19 cellular contexts compared by ENCODE assay signal in genomic region chr9:124594673-124595072, GRCh38.
A peak's percentile ranks its signal among the peaks of the same experiment; 100 is the strongest.
DNase-seq lines count a peak whose midpoint lies in the region; ATAC-seq and TF ChIP-seq lines count a peak whose summit lies in the region.
"Had no signal": no experiment of that assay in that cellular context is flagged by ENCODE, and none has a peak within 500 bp of the region (broad histone marks: within the 10 kb centered on the region; RNA-seq: fewer than 3 reads in every experiment).

No MANE protein-coding gene starts in this region.

- no peak overlapping the region for H2BK12ac ChIP-seq in trophoblast cell (ENCODE audit: low read length)

- H2BK120ac ChIP-seq in trophoblast cell (ENCODE audit: insufficient read depth, low read length, poor library complexity): peak overlapping the region; percentile 53

- no peak overlapping the region for H2AFZ ChIP-seq in trophoblast cell (ENCODE audit: insufficient read depth, low read length, poor library complexity)
- H2AFZ ChIP-seq: parathyroid adenoma had no signal

- no peak overlapping the region for H4K12ac ChIP-seq in trophoblast cell (ENCODE audit: low read depth, low read length)

- peak overlapping the region; percentile 30 for H3K4me2 ChIP-seq in trophoblast cell (ENCODE audit: low read length)
- H3K4me2 ChIP-seq: BLaER1 had no signal

- H3K18ac ChIP-seq in trophoblast cell (ENCODE audit: low read length): no peak overlapping the region

- H4K91ac ChIP-seq in trophoblast cell (ENCODE audit: low read depth, low read length): peak overlapping the region; percentile 70

- ATAC-seq in GM21717 (IDR thresholded peaks at IDR 0.05; ENCODE audit: unreplicated experiment) (no peak), gastrocnemius medialis (no peak)

- H3K27ac ChIP-seq in HUES48 (ENCODE audit: low read depth, low read length): peak overlapping the region; percentile 98
- H3K27ac ChIP-seq in iPS-18a (ENCODE audit: low read length): peak overlapping the region; percentile 95
- peak overlapping the region; percentile 74 for H3K27ac ChIP-seq in trophoblast cell (ENCODE audit: low read depth, low read length)
- no peak overlapping the region for H3K27ac ChIP-seq in gastrocnemius medialis
- H3K27ac ChIP-seq: BLaER1, brain microvascular endothelial cell, esophagus muscularis mucosa, heart right ventricle, parathyroid adenoma, skin epidermis had no signal

- peaks cover 9% of the 10 kb centered on the region for H3K79me1 ChIP-seq in trophoblast cell (ENCODE audit: low read length)

- H3K79me2 ChIP-seq in trophoblast cell (ENCODE audit: control insufficient read depth, insufficient read depth, low read length, poor library complexity): peaks cover 5% of the 10 kb centered on the region
- H3K79me2 ChIP-seq: parathyroid adenoma had no signal

- TF ChIP-seq CTCF in gastrocnemius medialis (IDR thresholded peaks at IDR 0.05 in 4 of 5, conservative IDR thresholded peaks at IDR 0.05 in 1 of 5): no peak

- no peaks in the 10 kb centered on the region for H3K9me3 ChIP-seq in HUES48 (ENCODE audit: control insufficient read depth, insufficient read depth, low read length)
- H3K9me3 ChIP-seq in adipocyte (ENCODE audit: control insufficient read depth, low read length): no peaks in the 10 kb centered on the region
- no peaks in the 10 kb centered on the region for H3K9me3 ChIP-seq in iPS-18a (ENCODE audit: control insufficient read depth, low read depth, low read length)
- peaks cover 1% of the 10 kb centered on the region for H3K9me3 ChIP-seq in trophoblast cell (ENCODE audit: insufficient read depth, low read depth, low read length)
- H3K9me3 ChIP-seq in gastrocnemius medialis: no peaks in the 10 kb centered on the region
- H3K9me3 ChIP-seq: BLaER1, esophagus muscularis mucosa, heart right ventricle, thyroid gland had no signal

- H2BK5ac ChIP-seq in trophoblast cell (ENCODE audit: low read depth, low read length, poor library complexity): peak overlapping the region; percentile 69

- no peaks in the 10 kb centered on the region for H3K36me3 ChIP-seq in HUES48 (ENCODE audit: control insufficient read depth, insufficient read depth, low read length)
- H3K36me3 ChIP-seq in adipocyte (ENCODE audit: control insufficient read depth, insufficient read depth, low read length, severe bottlenecking): no peaks in the 10 kb centered on the region
- no peaks in the 10 kb centered on the region for H3K36me3 ChIP-seq in iPS-18a (ENCODE audit: control insufficient read depth, low read depth, low read length)
- H3K36me3 ChIP-seq in trophoblast cell (ENCODE audit: control insufficient read depth in 1 of 2, insufficient read depth in 2 of 2, low read length in 2 of 2): no peaks in the 10 kb centered on the region
- H3K36me3 ChIP-seq in gastrocnemius medialis: no peaks in the 10 kb centered on the region
- H3K36me3 ChIP-seq: BLaER1, brain microvascular endothelial cell, esophagus muscularis mucosa, heart right ventricle, thyroid gland had no signal

- H3K23ac ChIP-seq in trophoblast cell (ENCODE audit: low read length): no peak overlapping the region

- no CpG with 5 or more reads among the region's 3 CpGs for WGBS in trophoblast cell (ENCODE audit: extremely low coverage, insufficient coverage, insufficient read length)

- H3K9ac ChIP-seq in HUES48 (ENCODE audit: low read depth, low read length) (peak overlapping the region; percentile 63), adipocyte (ENCODE audit: low read length) (peak overlapping the region; percentile 58), iPS-18a (ENCODE audit: low read length) (peak overlapping the region; percentile 70), trophoblast cell (ENCODE audit: low read length) (no peak overlapping the region)
- H3K9ac ChIP-seq: BLaER1, parathyroid adenoma had no signal

- H3K14ac ChIP-seq in trophoblast cell (ENCODE audit: low read length): no peak overlapping the region

- no peak for DNase-seq in adipocyte (ENCODE audit: low read depth)
- no peak for DNase-seq in trophoblast cell
- no peak for DNase-seq in NCI-H1417 (lab: John Stamatoyannopoulos, UW)
- no peak for DNase-seq in AG20443 (ENCODE audit: low spot score)
- DNase-seq in gastrocnemius medialis: no peak
- DNase-seq: activated CD4-positive, alpha-beta T cell treated with anti-CD3 and anti-CD28 coated beads, Interleukin-2, amount 50 U/mL, for 1 hour; activated naive CD4-positive, alpha-beta T cell treated with anti-CD3 and anti-CD28 coated beads, Interleukin-2, amount 10 ng/mL, durations not matched to agents 7 days and 5 days; brain microvascular endothelial cell; heart right ventricle; kidney glomerular epithelial cell; OCI-M1 had no signal

- peak overlapping the region; percentile 13 for H4K8ac ChIP-seq in trophoblast cell (ENCODE audit: low read depth, low read length)

- in situ Hi-C loops in gastrocnemius medialis (cut with MboI; ENCODE audit: low sequenced_read_pairs in 4 of 4): no loop called here

- intact Hi-C loops in gastrocnemius medialis (cut with DNase I; ENCODE audit: low total_unique reads): no loop called here

- H2AK5ac ChIP-seq in trophoblast cell (ENCODE audit: low read length): no peak overlapping the region

- H3K4me1 ChIP-seq in HUES48 (ENCODE audit: control insufficient read depth, insufficient read depth, low read length) (peaks cover 74% of the 10 kb centered on the region), adipocyte (ENCODE audit: control insufficient read depth, insufficient read depth, low read length) (peaks cover 51% of the 10 kb centered on the region), iPS-18a (ENCODE audit: control insufficient read depth, low read depth, low read length) (peaks cover 75% of the 10 kb centered on the region), trophoblast cell (ENCODE audit: control insufficient read depth in 1 of 2, insufficient read depth in 2 of 2, low read length in 2 of 2) (peaks cover 6 to 13% of the 10 kb centered on the region in 2 experiments), gastrocnemius medialis (peaks cover 3 to 16% of the 10 kb centered on the region in 2 donors)
- H3K4me1 ChIP-seq: BLaER1, parathyroid adenoma had no signal

- no peaks in the 10 kb centered on the region for H3K27me3 ChIP-seq in HUES48 (ENCODE audit: control insufficient read depth, insufficient read depth, low read length)
- H3K27me3 ChIP-seq in adipocyte (replicated peaks; ENCODE audit: control insufficient read depth, insufficient read depth, low read length): no peaks in the 10 kb centered on the region
- no peaks in the 10 kb centered on the region for H3K27me3 ChIP-seq in iPS-18a (ENCODE audit: control insufficient read depth, insufficient read depth, low read length)
- no peaks in the 10 kb centered on the region for H3K27me3 ChIP-seq in trophoblast cell (ENCODE audit: insufficient read depth, low read length)
- no peaks in the 10 kb centered on the region for H3K27me3 ChIP-seq in gastrocnemius medialis
- H3K27me3 ChIP-seq: BLaER1, brain microvascular endothelial cell, esophagus muscularis mucosa, heart right ventricle, thyroid gland had no signal

- peak overlapping the region; percentile 61 for H3K4me3 ChIP-seq in HUES48 (ENCODE audit: low read depth, low read length)
- peak overlapping the region; percentile 26 for H3K4me3 ChIP-seq in adipocyte (ENCODE audit: low read length)
- peak overlapping the region; percentile 63 for H3K4me3 ChIP-seq in iPS-18a (ENCODE audit: low read length)
- H3K4me3 ChIP-seq in trophoblast cell (ENCODE audit: low read depth, low read length): no peak overlapping the region
- no peak overlapping the region for H3K4me3 ChIP-seq in gastrocnemius medialis
- H3K4me3 ChIP-seq: BLaER1, esophagus muscularis mucosa, heart right ventricle, skin epidermis, thyroid gland had no signal

- no peak overlapping the region for H3K4ac ChIP-seq in trophoblast cell (ENCODE audit: low read depth, low read length)

- TF ChIP-seq POLR2A in gastrocnemius medialis (IDR thresholded peaks at IDR 0.05): no peak

Comparison
In these comparisons a context has a peak if more than half of its experiments do, and no peak if none do; other contexts are left out.
1. H3K27ac ChIP-seq: peak in HUES48 (single experiment), iPS-18a (single experiment) and trophoblast cell (single experiment); none in gastrocnemius medialis (0 of 4).
2. H3K4me3 ChIP-seq: peak in HUES48 (single experiment), adipocyte (single experiment) and iPS-18a (single experiment); none in trophoblast cell (single experiment) and gastrocnemius medialis (0 of 4).